Comparison of ENCODE assay signal across 6 cellular contexts in the genomic region with DNA sequence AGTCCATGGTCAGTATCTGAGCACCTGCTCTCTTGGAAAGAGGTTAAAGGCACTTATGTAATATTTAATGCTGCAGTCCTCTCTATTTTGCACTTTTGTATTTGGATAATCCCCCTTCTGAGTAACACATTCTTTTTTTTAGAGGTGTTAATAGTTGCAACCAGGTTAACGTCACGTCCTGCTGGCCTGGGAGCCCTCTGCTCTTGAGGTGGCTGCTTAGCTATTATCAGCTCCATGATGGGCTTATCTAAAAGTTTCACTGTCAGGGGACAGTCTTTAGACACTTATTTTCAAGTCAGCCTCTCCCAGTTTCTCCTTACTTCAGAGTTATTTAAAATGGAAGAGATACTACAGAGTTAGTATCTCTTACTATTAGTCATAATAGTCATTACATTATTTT.
DNase-seq lines count a peak whose midpoint lies in the region; ATAC-seq, FAIRE-seq and TF ChIP-seq lines count a peak whose summit lies in the region.
"Not testable (repeated sequence)": the region's sequence is repeated elsewhere in the genome, so short reads cannot be mapped to it uniquely, and the experiment has no call there.

No MANE protein-coding gene starts in this region.

- not testable (repeated sequence) for H3K23ac ChIP-seq in mesendoderm (ENCODE audit: low read length)

- H3K36me3 ChIP-seq in K562 (ENCODE audit: control insufficient read depth, insufficient read depth, low read length); cardiac muscle cell; mesendoderm (ENCODE audit: control insufficient read depth, insufficient read depth, low read length): not testable (repeated sequence)

- not testable (repeated sequence) for H4K5ac ChIP-seq in mesendoderm (ENCODE audit: low read length)

- not testable (repeated sequence) for H3K4me2 ChIP-seq in K562 (ENCODE audit: insufficient read depth, low read length); mesendoderm (ENCODE audit: low read length)

- not testable (repeated sequence) for H3K56ac ChIP-seq in mesendoderm (ENCODE audit: low read length)

- H3K4me3 ChIP-seq in K562; cardiac muscle cell; mesendoderm (ENCODE audit: low read length): not testable (repeated sequence)

- not testable (repeated sequence) for H2BK5ac ChIP-seq in mesendoderm (ENCODE audit: low read length)

- peak; percentile 55; the same call in 2 of the 3 replicates for ATAC-seq in K562
- ATAC-seq in natural killer cell, result peak; percentile 56 to 90 (median 81)

- H3K9me3 ChIP-seq in K562 (replicated peaks; ENCODE audit: control insufficient read depth, insufficient read depth, low read depth, low read length); cardiac muscle cell (ENCODE audit: low read depth): not testable (repeated sequence)

- TF ChIP-seq RAD21 in K562 (CRISPR knock-in tag; conservative IDR thresholded peaks at IDR 0.05 in 1 of 2, IDR thresholded peaks at IDR 0.05 in 1 of 2), result not testable (repeated sequence)

- not testable (repeated sequence) for H3K4me1 Mint-ChIP-seq in natural killer cell; progenitor cell of endocrine pancreas (ENCODE audit: low read depth)

- H4K8ac ChIP-seq in mesendoderm (ENCODE audit: low read depth, low read length), result not testable (repeated sequence)

- not testable (repeated sequence) for H3K9me1 ChIP-seq in K562 (ENCODE audit: control insufficient read depth, insufficient read depth, low read length)

- not testable (repeated sequence) for H3K4ac ChIP-seq in mesendoderm (ENCODE audit: low read depth, low read length)

- H3K4me3 Mint-ChIP-seq in natural killer cell; progenitor cell of endocrine pancreas (ENCODE audit: low read depth): not testable (repeated sequence)

- H3K27ac ChIP-seq in K562 (ENCODE audit: extremely low read depth, low read depth, low read length); mesendoderm (ENCODE audit: low read depth, low read length): not testable (repeated sequence)
- peak overlapping the region; percentile 16 for H3K27ac ChIP-seq in cardiac muscle cell

- H2AK5ac ChIP-seq in mesendoderm (ENCODE audit: low read length), result not testable (repeated sequence)

- intact Hi-C loops in K562 (cut with micrococcal nuclease); natural killer cell (cut with micrococcal nuclease): not testable (repeated sequence)

- not testable (repeated sequence) for TF ChIP-seq POLR2A in K562 (conservative IDR thresholded peaks at IDR 0.05)

- not testable (repeated sequence) for H3K9ac ChIP-seq in K562 (ENCODE audit: insufficient read depth in 1 of 2, low read depth in 2 of 2, low read length in 2 of 2); mesendoderm (ENCODE audit: low read length)

- not testable (repeated sequence) for H3K27me3 ChIP-seq in K562 (ENCODE audit: control insufficient read depth in 2 of 2, insufficient read depth in 2 of 2, low read length in 2 of 2); cardiac muscle cell; mesendoderm (ENCODE audit: insufficient read depth, low read length, poor library complexity)

- H3K36me3 Mint-ChIP-seq in natural killer cell; progenitor cell of endocrine pancreas (ENCODE audit: insufficient read depth): not testable (repeated sequence)

- H4K20me1 ChIP-seq in K562 (replicated peaks; ENCODE audit: control insufficient read depth, insufficient read depth, low read length), result not testable (repeated sequence)

- not testable (repeated sequence) for H3K27ac Mint-ChIP-seq in natural killer cell
- H3K27ac Mint-ChIP-seq in progenitor cell of endocrine pancreas, result peak overlapping the region; percentile 45

- 4% methylated on average over 2 of the region's 2 CpGs for WGBS in K562 (ENCODE audit: insufficient coverage, low coverage, missing lambda C conversion rate)
- no CpG with 5 or more reads among the region's 2 CpGs for WGBS in mesendoderm (ENCODE audit: extremely low coverage, insufficient coverage, low lambda C conversion rate)

- H2AFZ ChIP-seq in K562 (ENCODE audit: low read depth, low read length), result not testable (repeated sequence)

- not testable (repeated sequence) for H3K27me3 Mint-ChIP-seq in natural killer cell (ENCODE audit: low read depth in 2 of 2); progenitor cell of endocrine pancreas

- POLR2A ChIA-PET in K562 (lab: Yijun Ruan, JAX), result not testable (repeated sequence)

- TF ChIP-seq EP300 in K562 (IDR thresholded peaks at IDR 0.05; ENCODE audit: low read length), result not testable (repeated sequence)

- H2BK15ac ChIP-seq in mesendoderm (replicated peaks; ENCODE audit: low read depth), result not testable (repeated sequence)

- H3K79me2 ChIP-seq in K562 (ENCODE audit: control insufficient read depth, insufficient read depth, low read length); mesendoderm (ENCODE audit: control insufficient read depth, insufficient read depth, low read length): not testable (repeated sequence)

- peak; percentile 16 for FAIRE-seq in A204.1 (lab: Jason Lieb, UNC)
- peak; percentile 77 for FAIRE-seq in K562 (lab: Jason Lieb, UNC)

- DNase-seq in K562 (ENCODE audit: extremely low read depth in 1 of 4, low spot score in 3 of 4); natural killer cell; progenitor cell of endocrine pancreas (ENCODE audit: low spot score, unreplicated experiment): not testable (repeated sequence)
- DNase-seq in cardiac muscle cell (ENCODE audit: low read depth in 1 of 2, low spot score in 1 of 2), result peak in 1 of 2 donors; percentile 0
- DNase-seq in mesendoderm, result peak; percentile 23

- peaks cover 2 to 16% of the 10 kb centered on the region in 2 donors for H3K9me3 Mint-ChIP-seq in natural killer cell
- not testable (repeated sequence) for H3K9me3 Mint-ChIP-seq in progenitor cell of endocrine pancreas (ENCODE audit: low read depth)

- in situ Hi-C loops in K562 (cut with MboI), result not testable (repeated sequence)

- BruUV-seq in K562 (replicated peaks; lab: Mats Ljungman, UMichigan), result not testable (repeated sequence)

- not testable (repeated sequence) for H2BK120ac ChIP-seq in mesendoderm (ENCODE audit: low read depth, low read length)

- not testable (repeated sequence) for H3K4me1 ChIP-seq in K562 (replicated peaks in 1 of 2; ENCODE audit: control insufficient read depth in 2 of 2, insufficient read depth in 2 of 2, low read length in 2 of 2); cardiac muscle cell (ENCODE audit: low read depth); mesendoderm (ENCODE audit: control insufficient read depth, low read depth, low read length)

- CTCF ChIA-PET in K562 (lab: Yijun Ruan, JAX; ENCODE audit: low intra/inter-chr PET ratio), result not testable (repeated sequence)

- not testable (repeated sequence) for H3K18ac ChIP-seq in mesendoderm (ENCODE audit: low read length)

- TF ChIP-seq CTCF in K562 (IDR thresholded peaks at IDR 0.05 in 2 of 3, conservative IDR thresholded peaks at IDR 0.05 in 1 of 3; ENCODE audit: insufficient read depth in 2 of 3, low read depth in 1 of 3, low read length in 3 of 3); cardiac muscle cell (IDR thresholded peaks at IDR 0.05; ENCODE audit: low read depth, low read length); natural killer cell (IDR thresholded peaks at IDR 0.05); progenitor cell of endocrine pancreas (IDR thresholded peaks at IDR 0.05; ENCODE audit: unreplicated experiment): not testable (repeated sequence)

- H3K79me1 ChIP-seq in mesendoderm (ENCODE audit: low read length), result not testable (repeated sequence)
